15 cellular contexts compared by ENCODE assay signal in the genomic region with DNA sequence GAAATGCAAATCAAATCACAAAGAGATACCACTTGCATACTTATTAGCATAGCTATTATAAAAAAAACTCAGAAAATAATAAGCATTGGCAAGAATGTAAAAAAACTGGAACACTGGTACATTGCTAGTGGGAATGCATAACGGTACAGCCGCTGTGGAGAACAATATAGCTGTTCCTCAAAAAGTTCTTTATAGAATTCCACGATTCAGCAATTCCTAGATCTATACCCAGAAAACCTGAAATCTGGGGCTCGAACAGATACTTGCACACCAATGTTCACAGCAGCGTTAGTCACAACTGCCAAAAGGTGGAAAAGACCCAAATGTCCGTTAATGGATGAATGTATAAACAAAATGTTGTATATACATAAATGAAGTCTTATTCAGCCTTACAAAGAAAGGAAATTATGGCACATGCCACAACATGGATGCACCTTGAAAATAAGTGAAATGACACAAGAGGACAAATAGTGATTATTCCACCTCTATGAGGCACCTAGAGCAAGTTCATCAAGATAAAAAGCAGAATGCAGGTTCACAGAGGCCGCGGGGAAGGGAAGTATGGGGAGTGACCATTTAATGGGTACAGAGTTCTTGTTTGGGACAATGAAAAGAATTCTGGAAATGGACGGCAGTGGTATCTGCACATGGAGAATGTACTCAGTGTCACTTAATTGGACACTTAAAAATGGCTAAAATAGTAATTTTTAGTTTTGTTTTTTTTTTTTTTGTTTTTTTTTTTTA.
DNase-seq lines count a peak whose midpoint lies in the region; ATAC-seq, FAIRE-seq and TF ChIP-seq lines count a peak whose summit lies in the region.
"Had no signal": no experiment of that assay in that cellular context is flagged by ENCODE, and none has a peak within 500 bp of the region (broad histone marks: within the 10 kb centered on the region; RNA-seq: fewer than 3 reads in every experiment).

No MANE protein-coding gene starts in this region.

- H3K27ac Mint-ChIP-seq in activated naive CD4-positive, alpha-beta T cell treated with anti-CD3 and anti-CD28 coated beads, Interleukin-2, amount 10 ng/mL, durations not matched to agents 7 days and 5 days = peak overlapping the region; percentile 62
- peak overlapping the region; percentile 94 for H3K27ac Mint-ChIP-seq in nephron progenitor cell
- H3K27ac Mint-ChIP-seq: CD8-positive, alpha-beta T cell; H9 had no signal

- TF ChIP-seq RAD21 in A549 (conservative IDR thresholded peaks at IDR 0.05 in 1 of 2, IDR thresholded peaks at IDR 0.05 in 1 of 2) = no peak

- no peak overlapping the region for H3K4me2 ChIP-seq in A549
- H3K4me2 ChIP-seq: BLaER1 treated with 17β-estradiol and CSF1 and Interleukin-3, amounts not matched to agents 10 nM and 100 nM had no signal

- intact Hi-C loops in Panc1 (cut with micrococcal nuclease; ENCODE audit: unreplicated experiment) = no loop called here

- H3K27me3 ChIP-seq in Panc1 (ENCODE audit: control insufficient read depth, insufficient read depth, low read length) (no peaks in the 10 kb centered on the region), right atrium auricular region (no peaks in the 10 kb centered on the region)
- H3K27me3 ChIP-seq: BLaER1 treated with 17β-estradiol and CSF1 and Interleukin-3, amounts not matched to agents 10 nM and 100 nM had no signal

- H3K36me3 ChIP-seq in Panc1 (ENCODE audit: control insufficient read depth, insufficient read depth, low read length) (no peaks in the 10 kb centered on the region; the same call in 1 of the 2 replicates), right atrium auricular region (peaks cover 10% of the 10 kb centered on the region)

- peaks cover 2% of the 10 kb centered on the region for H3K4me1 Mint-ChIP-seq in activated naive CD4-positive, alpha-beta T cell treated with anti-CD3 and anti-CD28 coated beads, Interleukin-2, amount 10 ng/mL, durations not matched to agents 7 days and 5 days
- peaks cover 9% of the 10 kb centered on the region for H3K4me1 Mint-ChIP-seq in nephron progenitor cell
- H3K4me1 Mint-ChIP-seq: H9 had no signal

- in situ Hi-C loops in Panc1 (cut with HindIII; ENCODE audit: low pct_unique_long_range_greater_than_20kb, low sequenced_read_pairs) = no loop called here

- FAIRE-seq in A549 (lab: Jason Lieb, UNC) = no peak
- FAIRE-seq: H1 had no signal

- TF ChIP-seq POLR2A in A549 (IDR thresholded peaks at IDR 0.05; ENCODE audit: low read length) = no peak

- POLR2A ChIA-PET in A549 (lab: Yijun Ruan, JAX) = no interaction called here
- POLR2A ChIA-PET in Panc1 (lab: Charles Lee) = no interaction called here

- WGBS in A549 (ENCODE audit: missing lambda C conversion rate) = 83% methylated on average over 9 of the region's 9 CpGs

- no peak overlapping the region for H3K4me3 ChIP-seq in A549
- H3K4me3 ChIP-seq in Panc1 (ENCODE audit: low read depth in 2 of 2, low read length in 2 of 2) = no peak overlapping the region
- no peak overlapping the region for H3K4me3 ChIP-seq in right atrium auricular region
- H3K4me3 ChIP-seq: BLaER1 treated with 17β-estradiol and CSF1 and Interleukin-3, amounts not matched to agents 10 nM and 100 nM had no signal

- H3K4me1 ChIP-seq in A549 (0 out of 3 replicates have a peak, but pooled peaks cover 4% of the 10 kb centered on the region), Panc1 (ENCODE audit: control insufficient read depth, insufficient read depth, low read length) (peaks cover 3% of the 10 kb centered on the region; the same call in 1 of the 2 replicates), right atrium auricular region (peaks cover 0 to 7% of the 10 kb centered on the region in 2 donors)
- H3K4me1 ChIP-seq: BLaER1 treated with 17β-estradiol and CSF1 and Interleukin-3, amounts not matched to agents 10 nM and 100 nM had no signal

- no peak overlapping the region for H3K4me3 Mint-ChIP-seq in activated naive CD4-positive, alpha-beta T cell treated with anti-CD3 and anti-CD28 coated beads, Interleukin-2, amount 10 ng/mL, durations not matched to agents 7 days and 5 days
- H3K4me3 Mint-ChIP-seq in nephron progenitor cell = no peak overlapping the region
- H3K4me3 Mint-ChIP-seq: CD8-positive, alpha-beta T cell; H9 had no signal

- TF ChIP-seq CTCF in A549 (IDR thresholded peaks at IDR 0.05) (no peak), Panc1 (IDR thresholded peaks at IDR 0.05) (no peak), nephron progenitor cell (IDR thresholded peaks at IDR 0.05) (no peak), right atrium auricular region (IDR thresholded peaks at IDR 0.05) (no peak)

- CTCF ChIA-PET in activated naive CD4-positive, alpha-beta T cell treated with anti-CD3 and anti-CD28 coated beads, Interleukin-2, amount 10 ng/mL, durations not matched to agents 7 days and 5 days (lab: Charles Lee) = no interaction called here
- CTCF ChIA-PET in A549 (lab: Yijun Ruan, JAX) = no interaction called here
- CTCF ChIA-PET in Panc1 (lab: Charles Lee) = no interaction called here

- H3K9me3 ChIP-seq in A549 (peaks cover 9% of the 10 kb centered on the region), Panc1 (ENCODE audit: control insufficient read depth, insufficient read depth, low read depth, low read length) (no peaks in the 10 kb centered on the region), right atrium auricular region (peaks cover 0 to 6% of the 10 kb centered on the region in 2 donors)

- DNase-seq in activated naive CD4-positive, alpha-beta T cell treated with anti-CD3 and anti-CD28 coated beads, Interleukin-2, amount 10 ng/mL, durations not matched to agents 7 days and 5 days = no peak
- no peak for DNase-seq in activated naive CD4-positive, alpha-beta T cell (lab: John Stamatoyannopoulos, UW)
- DNase-seq in A549 (ENCODE audit: low read depth in 1 of 2, low spot score in 1 of 2) (no peak), Panc1 (ENCODE audit: low read depth, low spot score) (no peak), nephron progenitor cell (no peak), T-helper 1 cell (no peak), right atrium auricular region (ENCODE audit: low spot score) (no peak)
- DNase-seq: Calu3; CD8-positive, alpha-beta T cell; DMS79 treated with DMSO at 0.1 percent for 48 hours; GF-D8; H9 had no signal

- H3K27me3 Mint-ChIP-seq in activated naive CD4-positive, alpha-beta T cell treated with anti-CD3 and anti-CD28 coated beads, Interleukin-2, amount 10 ng/mL, durations not matched to agents 7 days and 5 days = no peaks in the 10 kb centered on the region
- no peaks in the 10 kb centered on the region for H3K27me3 Mint-ChIP-seq in nephron progenitor cell (ENCODE audit: low read depth, poor library complexity)

- TF ChIP-seq EP300 in A549 (IDR thresholded peaks at IDR 0.05) = no peak

- BruUV-seq in Panc1 (replicated peaks; lab: Mats Ljungman, UMichigan) = no TSS peak

- peaks cover 15% of the 10 kb centered on the region for H3K36me3 Mint-ChIP-seq in activated naive CD4-positive, alpha-beta T cell treated with anti-CD3 and anti-CD28 coated beads, Interleukin-2, amount 10 ng/mL, durations not matched to agents 7 days and 5 days
- H3K36me3 Mint-ChIP-seq in nephron progenitor cell (ENCODE audit: low read depth) = peaks cover 25% of the 10 kb centered on the region

- peaks cover 6% of the 10 kb centered on the region for H3K9me3 Mint-ChIP-seq in activated naive CD4-positive, alpha-beta T cell treated with anti-CD3 and anti-CD28 coated beads, Interleukin-2, amount 10 ng/mL, durations not matched to agents 7 days and 5 days
- peaks cover 21% of the 10 kb centered on the region for H3K9me3 Mint-ChIP-seq in nephron progenitor cell

- H3K27ac ChIP-seq in A549 (no peak overlapping the region), Panc1 (ENCODE audit: low read length) (no peak overlapping the region), right atrium auricular region (no peak overlapping the region)
- H3K27ac ChIP-seq: 22Rv1; BLaER1 treated with 17β-estradiol and CSF1 and Interleukin-3, amounts not matched to agents 10 nM and 100 nM had no signal

- no peak for ATAC-seq in A549
- peak; percentile 34; the same call in 1 of the 2 replicates for ATAC-seq in Panc1
- ATAC-seq: CD8-positive, alpha-beta T cell had no signal

TF ChIP-seq in A549, 52 proteins besides CTCF, POLR2A, EP300 and RAD21:
- no peak for TF ChIP-seq NFE2L2 (conservative IDR thresholded peaks at IDR 0.05; ENCODE audit: low read length)
- TF ChIP-seq MAFK (IDR thresholded peaks at IDR 0.05; ENCODE audit: partially characterized antibody) = peak; percentile 68
